8 cellular contexts compared by ENCODE assay signal in the genomic region with DNA sequence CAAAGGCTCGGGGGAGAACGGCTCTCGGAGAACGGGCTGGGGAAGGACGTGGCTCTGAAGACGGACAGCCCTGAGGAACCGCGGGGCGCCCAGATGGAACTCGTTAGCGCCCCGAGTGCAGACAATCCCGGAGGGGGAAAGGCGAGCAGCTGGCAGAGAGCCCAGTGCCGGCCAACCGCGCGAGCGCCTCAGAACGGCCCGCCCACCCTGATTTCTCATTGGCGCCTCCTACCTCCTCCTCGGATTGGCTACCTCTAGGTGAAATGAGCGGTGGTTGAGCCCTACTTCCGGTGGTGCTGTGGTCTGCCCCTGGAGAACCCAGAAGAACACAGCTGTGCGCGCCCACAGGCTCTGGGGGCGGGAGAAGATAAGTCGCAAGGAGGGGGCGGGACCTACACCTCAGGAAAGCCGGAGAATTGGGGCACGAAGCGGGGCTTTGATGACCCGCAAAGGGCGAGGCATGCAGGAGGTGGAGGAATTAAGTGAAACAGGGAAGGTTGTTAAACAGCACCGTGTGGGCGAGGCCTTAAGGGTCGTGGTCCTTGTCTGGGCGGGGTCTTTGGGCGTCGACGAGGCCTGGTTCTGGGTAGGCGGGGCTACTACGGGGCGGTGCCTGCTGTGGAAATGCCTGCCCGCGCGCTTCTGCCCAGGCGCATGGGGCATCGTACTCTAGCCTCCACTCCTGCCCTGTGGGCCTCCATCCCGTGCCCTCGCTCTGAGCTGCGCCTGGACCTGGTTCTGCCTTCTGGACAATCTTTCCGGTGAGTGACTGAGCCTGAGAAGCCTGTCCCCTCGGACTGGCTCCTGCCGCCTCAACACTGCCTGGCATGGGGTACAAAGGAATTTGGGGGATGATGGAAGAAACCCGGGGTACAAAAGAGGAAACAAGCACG. TPM values are rescaled to one million over a fixed set of nuclear protein-coding genes. Genes with fewer than 3 reads are reported as not detected.
DNase-seq lines count a peak whose midpoint lies in the region; ATAC-seq and TF ChIP-seq lines count a peak whose summit lies in the region.

A gene (plus strand): TSS at position 290 of the 893 bp plus-strand sequence. CDS start 335 bp downstream, at position 625.

- H3K36me3 Mint-ChIP-seq in activated CD8-positive, alpha-beta memory T cell treated with anti-CD3 and anti-CD28 coated beads, Interleukin-2, amount 10 ng/mL, durations not matched to agents 7 days and 5 days: peaks cover 45% of the 10 kb centered on the region
- peaks cover 68% of the 10 kb centered on the region for H3K36me3 Mint-ChIP-seq in endodermal cell (ENCODE audit: low read depth)

- H3K4me3 ChIP-seq in NT2/D1 (ENCODE audit: insufficient read length, low read depth) (peak within 1 kb of the TSS; percentile 88), endodermal cell (ENCODE audit: low read length) (peak within 1 kb of the TSS; percentile 97)

- WGBS in endodermal cell (ENCODE audit: insufficient coverage in 1 of 2, insufficient read length in 1 of 2), 2 experiments: 0 to 1% methylated on average over 39 to 58 of the region's 58 CpGs

- DNase-seq in COR-L47 (lab: John Stamatoyannopoulos, UW) (peak; percentile 92), HUDEP-2 (lab: John Stamatoyannopoulos, UW; ENCODE audit: unreplicated experiment in 76 of 76) (peak; percentile 76 to 99 (median 96)), NT2/D1 (ENCODE audit: low read depth, low spot score) (peak; percentile 97), endodermal cell (peak; percentile 99), mesenteric fat pad (ENCODE audit: low spot score) (peak; percentile 99)
- DNase-seq in activated CD8-positive, alpha-beta memory T cell treated with anti-CD3 and anti-CD28 coated beads, Interleukin-2, amount 10 ng/mL, durations not matched to agents 7 days and 5 days: peak; percentile 99
- DNase-seq in stimulated activated CD8-positive, alpha-beta memory T cell treated with anti-CD3 and anti-CD28 coated beads, Interleukin-15, amount 100 ng/mL, for 24 hours (ENCODE audit: low read depth): peak; percentile 73

- no peaks in the 10 kb centered on the region for H3K9me3 Mint-ChIP-seq in activated CD8-positive, alpha-beta memory T cell treated with anti-CD3 and anti-CD28 coated beads, Interleukin-2, amount 10 ng/mL, durations not matched to agents 7 days and 5 days (ENCODE audit: low read depth)
- H3K9me3 Mint-ChIP-seq in endodermal cell: no peaks in the 10 kb centered on the region

- H3K9me3 ChIP-seq in NT2/D1 (ENCODE audit: insufficient read depth, low read length) (no peaks in the 10 kb centered on the region), endodermal cell (ENCODE audit: control insufficient read depth, low read length) (no peaks in the 10 kb centered on the region)

- peak within 1 kb of the TSS; percentile 97 for H3K27ac ChIP-seq in endodermal cell (ENCODE audit: low read depth, low read length)

- peak within 1 kb of the TSS; percentile 94 for H3K4me3 Mint-ChIP-seq in activated CD8-positive, alpha-beta memory T cell treated with anti-CD3 and anti-CD28 coated beads, Interleukin-2, amount 10 ng/mL, durations not matched to agents 7 days and 5 days
- peak within 1 kb of the TSS; percentile 84 for H3K4me3 Mint-ChIP-seq in endodermal cell

- no peaks in the 10 kb centered on the region for H3K27me3 ChIP-seq in NT2/D1 (ENCODE audit: insufficient read depth, insufficient read length)
- H3K27me3 ChIP-seq in endodermal cell (ENCODE audit: control insufficient read depth, insufficient read depth, low read length, poor library complexity, severe bottlenecking): no peaks in the 10 kb centered on the region

- no peak for TF ChIP-seq CTCF in endodermal cell (conservative IDR thresholded peaks at IDR 0.05)

- peak within 1 kb of the TSS; percentile 91 for H3K27ac Mint-ChIP-seq in activated CD8-positive, alpha-beta memory T cell treated with anti-CD3 and anti-CD28 coated beads, Interleukin-2, amount 10 ng/mL, durations not matched to agents 7 days and 5 days
- peak within 1 kb of the TSS; percentile 97 for H3K27ac Mint-ChIP-seq in endodermal cell

- H3K4me1 ChIP-seq in NT2/D1 (ENCODE audit: insufficient read depth, insufficient read length) (no peaks in the 10 kb centered on the region), endodermal cell (ENCODE audit: control insufficient read depth, insufficient read depth, low read length) (peaks cover 5% of the 10 kb centered on the region)

- CTCF ChIA-PET in activated CD8-positive, alpha-beta memory T cell treated with anti-CD3 and anti-CD28 coated beads, Interleukin-2, amount 10 ng/mL, durations not matched to agents 7 days and 5 days (lab: Charles Lee): interaction anchor here (0.5 to 2.2 kb wide), 9 partner anchors 18 to 369 kb away, joined by 3 to 7 read pairs (median 5); a partner anchor contains a TSS

- H3K27me3 Mint-ChIP-seq in activated CD8-positive, alpha-beta memory T cell treated with anti-CD3 and anti-CD28 coated beads, Interleukin-2, amount 10 ng/mL, durations not matched to agents 7 days and 5 days: no peaks in the 10 kb centered on the region
- no peaks in the 10 kb centered on the region for H3K27me3 Mint-ChIP-seq in endodermal cell (ENCODE audit: insufficient read depth)

- H3K4me1 Mint-ChIP-seq in activated CD8-positive, alpha-beta memory T cell treated with anti-CD3 and anti-CD28 coated beads, Interleukin-2, amount 10 ng/mL, durations not matched to agents 7 days and 5 days: peaks cover 63% of the 10 kb centered on the region
- peaks cover 12% of the 10 kb centered on the region for H3K4me1 Mint-ChIP-seq in endodermal cell

- H3K36me3 ChIP-seq in NT2/D1 (ENCODE audit: insufficient read depth, insufficient read length, low read length) (peaks cover 74% of the 10 kb centered on the region), endodermal cell (ENCODE audit: control insufficient read depth, insufficient read depth, low read length) (peaks cover 53% of the 10 kb centered on the region)

- peak within 1 kb of the TSS; percentile 90 for H3K9ac ChIP-seq in NT2/D1 (ENCODE audit: insufficient read length, low read depth)
- H3K9ac ChIP-seq in endodermal cell (ENCODE audit: extremely low read depth, low read length, poor library complexity, severe bottlenecking): peak within 1 kb of the TSS; percentile 69

- peak; percentile 89 for ATAC-seq in GM21381 (IDR thresholded peaks at IDR 0.05; ENCODE audit: unreplicated experiment)
- peak; percentile 91 for ATAC-seq in activated CD8-positive, alpha-beta memory T cell treated with anti-CD3 and anti-CD28 coated beads, Interleukin-2, amount 10 ng/mL, durations not matched to agents 7 days and 5 days

RNA-seq across cellular contexts. Expression of the gene that starts here (rescaled TPM):
- total RNA-seq in activated CD8-positive, alpha-beta memory T cell treated with anti-CD3 and anti-CD28 coated beads, Interleukin-2, amount 10 ng/mL, durations not matched to agents 7 days and 5 days: 10 to 100 TPM; 32.1 to 34.5 TPM
- total RNA-seq in endodermal cell (10 to 100 TPM; 28.6 to 34.0 TPM), mesenteric fat pad (14.4 TPM)
- polyA plus RNA-seq in endodermal cell (2013, experiment 1 of 2): 26.9 TPM
- 28.9 TPM for polyA plus RNA-seq in endodermal cell (2013, experiment 2 of 2)

Comparison
In these comparisons a context has a peak if more than half of its experiments do, and no peak if none do; other contexts are left out.
1. Peak in every context shown above with its lines: DNase-seq, ATAC-seq, H3K4me3 ChIP-seq and H3K27ac ChIP-seq.